8 cellular contexts compared by ENCODE assay signal in the genomic region with DNA sequence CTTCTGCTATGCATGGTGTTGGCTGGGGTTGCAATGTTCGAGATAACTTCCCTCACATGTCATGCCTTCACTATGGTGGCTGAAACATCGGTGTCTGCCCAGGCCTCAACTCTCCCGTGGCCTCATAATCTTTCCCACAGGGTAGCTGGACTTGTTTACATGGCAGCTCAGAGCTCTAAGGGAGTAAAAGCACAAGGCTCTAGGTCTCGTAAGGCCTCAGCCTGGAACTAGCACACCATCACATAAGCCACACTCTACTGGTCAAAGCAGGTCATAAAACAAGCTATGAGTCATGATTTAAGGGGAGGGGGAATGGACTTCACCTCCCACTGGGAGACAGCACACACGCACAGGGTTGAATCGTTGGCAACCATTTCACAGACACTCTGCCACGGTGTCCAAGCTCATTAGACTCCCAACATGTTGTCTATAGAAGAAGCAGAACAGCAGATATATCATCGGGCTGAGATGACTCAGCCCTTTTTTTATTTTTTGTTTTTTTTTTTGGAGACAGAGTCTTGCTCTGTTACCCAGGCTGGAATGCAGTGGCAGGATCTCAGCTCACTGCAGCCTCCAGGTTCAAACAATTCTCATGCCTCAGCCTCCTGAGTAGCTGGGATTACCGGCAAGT.
DNase-seq lines count a peak whose midpoint lies in the region; ATAC-seq and TF ChIP-seq lines count a peak whose summit lies in the region.

No MANE protein-coding gene starts in this region.

- H3K4me1 Mint-ChIP-seq in CD8-positive, alpha-beta T cell (ENCODE audit: low read depth) = no peaks in the 10 kb centered on the region
- H3K4me1 Mint-ChIP-seq in activated CD4-positive, alpha-beta memory T cell treated with anti-CD3 and anti-CD28 coated beads for 36 hours (ENCODE audit: low read depth) = peaks cover 2% of the 10 kb centered on the region

- no peaks in the 10 kb centered on the region for H3K36me3 Mint-ChIP-seq in CD8-positive, alpha-beta T cell
- no peaks in the 10 kb centered on the region for H3K36me3 Mint-ChIP-seq in activated CD4-positive, alpha-beta memory T cell treated with anti-CD3 and anti-CD28 coated beads for 36 hours

- CTCF ChIA-PET in CD8-positive, alpha-beta T cell (lab: Charles Lee) = interaction anchor here (1.1 to 6.9 kb wide), 5 partner anchors 12 to 451 kb away, joined by 3 to 64 read pairs (median 6); no protein-coding TSS in a partner anchor
- CTCF ChIA-PET in activated CD4-positive, alpha-beta memory T cell treated with anti-CD3 and anti-CD28 coated beads for 36 hours (lab: Charles Lee) = interaction anchor here (0.8 to 4.8 kb wide), 5 partner anchors 11 to 119 kb away, joined by 3 to 39 read pairs (median 5); no protein-coding TSS in a partner anchor

- 62 to 76% methylated on average over 6 of the region's 9 CpGs for WGBS in mesodermal cell (ENCODE audit: insufficient coverage in 2 of 2), 2 experiments

- POLR2A ChIA-PET in CD8-positive, alpha-beta T cell (lab: Charles Lee) = no interaction called here
- POLR2A ChIA-PET in activated CD4-positive, alpha-beta memory T cell treated with anti-CD3 and anti-CD28 coated beads for 36 hours (lab: Charles Lee) = interaction anchor here (0.6 kb wide), 2 partner anchors 22 to 38 kb away, joined by 3 to 5 read pairs; no protein-coding TSS in a partner anchor

- no peak overlapping the region for H3K4me3 ChIP-seq in mesodermal cell (ENCODE audit: extremely low read depth, insufficient read depth, low read length, poor library complexity, severe bottlenecking)
- no peak overlapping the region for H3K4me3 ChIP-seq in CD8-positive, alpha-beta T cell (ENCODE audit: low read depth, low read length)

- H3K9me3 Mint-ChIP-seq in CD8-positive, alpha-beta T cell = no peaks in the 10 kb centered on the region
- no peaks in the 10 kb centered on the region for H3K9me3 Mint-ChIP-seq in activated CD4-positive, alpha-beta memory T cell treated with anti-CD3 and anti-CD28 coated beads for 36 hours

- ATAC-seq in HG03108 (IDR thresholded peaks at IDR 0.05; ENCODE audit: unreplicated experiment) (no peak), GM21526 (IDR thresholded peaks at IDR 0.05; ENCODE audit: low FRiP score, unreplicated experiment) (no peak)
- ATAC-seq in CD8-positive, alpha-beta T cell = no peak

- H3K9me3 ChIP-seq in mesodermal cell (ENCODE audit: control insufficient read depth, low read length) = peaks cover 11% of the 10 kb centered on the region
- H3K9me3 ChIP-seq in CD8-positive, alpha-beta T cell (ENCODE audit: low read length) = no peaks in the 10 kb centered on the region

- no peak for TF ChIP-seq CTCF in CD8-positive, alpha-beta T cell (IDR thresholded peaks at IDR 0.05)

- H3K36me3 ChIP-seq in mesodermal cell (ENCODE audit: control insufficient read depth, insufficient read depth, low read length) = no peaks in the 10 kb centered on the region
- no peaks in the 10 kb centered on the region for H3K36me3 ChIP-seq in CD8-positive, alpha-beta T cell (ENCODE audit: insufficient read depth, low read length)

- no peak overlapping the region for H3K4me3 Mint-ChIP-seq in CD8-positive, alpha-beta T cell
- H3K4me3 Mint-ChIP-seq in activated CD4-positive, alpha-beta memory T cell treated with anti-CD3 and anti-CD28 coated beads for 36 hours = no peak overlapping the region

- no peak overlapping the region for H3K27ac Mint-ChIP-seq in CD8-positive, alpha-beta T cell
- no peak overlapping the region for H3K27ac Mint-ChIP-seq in activated CD4-positive, alpha-beta memory T cell treated with anti-CD3 and anti-CD28 coated beads for 36 hours

- no peaks in the 10 kb centered on the region for H3K27me3 ChIP-seq in CD8-positive, alpha-beta T cell (ENCODE audit: insufficient read depth, low read length)

- peaks cover 53% of the 10 kb centered on the region for H3K4me1 ChIP-seq in mesodermal cell (ENCODE audit: control insufficient read depth, insufficient read depth, low read length, poor library complexity, severe bottlenecking)
- no peaks in the 10 kb centered on the region for H3K4me1 ChIP-seq in CD8-positive, alpha-beta T cell (ENCODE audit: insufficient read depth, low read length)

- DNase-seq in AG08395 (ENCODE audit: low spot score) (peak; percentile 94), M059J (ENCODE audit: low read depth) (peak; percentile 99), dermis microvascular lymphatic vessel endothelial cell (ENCODE audit: low read depth in 2 of 2) (peak; percentile 73 to 93)
- DNase-seq in CD8-positive, alpha-beta T cell = no peak
- DNase-seq in activated CD4-positive, alpha-beta memory T cell treated with anti-CD3 and anti-CD28 coated beads for 36 hours = no peak

- peak overlapping the region; percentile 75 for H3K27ac ChIP-seq in mesodermal cell (ENCODE audit: low read depth, low read length, severe bottlenecking)
- H3K27ac ChIP-seq in CD8-positive, alpha-beta T cell (ENCODE audit: low read depth, low read length) = no peak overlapping the region

- intact Hi-C loops in CD8-positive, alpha-beta T cell (cut with DNase I, micrococcal nuclease) = no loop called here
- intact Hi-C loops in activated CD4-positive, alpha-beta memory T cell treated with anti-CD3 and anti-CD28 coated beads for 36 hours (cut with micrococcal nuclease) = no loop called here

- H3K27me3 Mint-ChIP-seq in CD8-positive, alpha-beta T cell (ENCODE audit: low read depth) = peaks cover 3% of the 10 kb centered on the region
- no peaks in the 10 kb centered on the region for H3K27me3 Mint-ChIP-seq in activated CD4-positive, alpha-beta memory T cell treated with anti-CD3 and anti-CD28 coated beads for 36 hours

Comparison
In these comparisons a context has a peak if more than half of its experiments do, and no peak if none do; other contexts are left out.
1. DNase-seq: peak in AG08395 (single experiment), M059J (single experiment) and dermis microvascular lymphatic vessel endothelial cell (2 of 2); none in CD8-positive, alpha-beta T cell (0 of 7) and activated CD4-positive, alpha-beta memory T cell treated with anti-CD3 and anti-CD28 coated beads for 36 hours (single experiment).